Comparison of ENCODE assay signal across 1 cellular context in genomic region chr7:29989257-29989995, GRCh38.
TF ChIP-seq lines count a peak whose summit lies in the region.

Gene SCRN1, minus strand, starts transcription at chr7:29989801. Its CDS starts 20,734 bp downstream, at chr7:29969067.

TF ChIP-seq in HepG2, 621 proteins besides CTCF, POLR2A, EP300 and RAD21 (continued from another document and continues in another):
- TF ChIP-seq RERE (CRISPR knock-in tag; IDR thresholded peaks at IDR 0.05; ENCODE audit: low read depth) (no peak), GTF2F1 (IDR thresholded peaks at IDR 0.05; ENCODE audit: low read length) (no peak), MAFF (IDR thresholded peaks at IDR 0.05; ENCODE audit: low read depth, low read length) (no peak), DNMT1 (CRISPR knock-in tag; IDR thresholded peaks at IDR 0.05) (no peak), SOX13 (IDR thresholded peaks at IDR 0.05) (no peak), SOX13 (CRISPR knock-in tag; conservative IDR thresholded peaks at IDR 0.05 in 1 of 2, IDR thresholded peaks at IDR 0.05 in 1 of 2) (0 out of 4 replicates have a peak, but pooled peaks of 1 of the 2 experiments have one; percentile 21), ZSCAN29 (CRISPR knock-in tag; conservative IDR thresholded peaks at IDR 0.05) (no peak), ZNF230 (CRISPR knock-in tag; IDR thresholded peaks at IDR 0.05) (no peak), ATM (IDR thresholded peaks at IDR 0.05; ENCODE audit: borderline replicate concordance) (no peak), ARNT (IDR thresholded peaks at IDR 0.05) (no peak), ISL2 (CRISPR knock-in tag; IDR thresholded peaks at IDR 0.05) (0 out of 2 replicates have a peak, but pooled peaks have one; percentile 5), ATF3 (CRISPR knock-in tag; IDR thresholded peaks at IDR 0.05) (no peak), ZNF441 (CRISPR knock-in tag; IDR thresholded peaks at IDR 0.05; ENCODE audit: borderline replicate concordance) (no peak; the same call in 1 of the 2 replicates), ZFYVE20 (CRISPR knock-in tag; IDR thresholded peaks at IDR 0.05; ENCODE audit: borderline replicate concordance, low read depth) (no peak), SMYD3 (CRISPR knock-in tag; IDR thresholded peaks at IDR 0.05) (no peak), SP2 (CRISPR knock-in tag; IDR thresholded peaks at IDR 0.05) (no peak), ZNF746 (CRISPR knock-in tag; IDR thresholded peaks at IDR 0.05) (no peak; the same call in 1 of the 2 replicates), CAMTA2 (CRISPR knock-in tag; IDR thresholded peaks at IDR 0.05; ENCODE audit: borderline replicate concordance) (0 out of 2 replicates have a peak, but pooled peaks have one; percentile 55), NFAT5 (CRISPR knock-in tag; IDR thresholded peaks at IDR 0.05) (no peak), IKZF1 (IDR thresholded peaks at IDR 0.05) (no peak), CREBL2 (CRISPR knock-in tag; IDR thresholded peaks at IDR 0.05; ENCODE audit: borderline replicate concordance) (no peak), ZNF75D (CRISPR knock-in tag; IDR thresholded peaks at IDR 0.05; ENCODE audit: borderline replicate concordance) (no peak), ZNF619 (CRISPR knock-in tag; IDR thresholded peaks at IDR 0.05) (no peak), ETS1 (CRISPR knock-in tag; IDR thresholded peaks at IDR 0.05) (no peak), ZNF780A (CRISPR knock-in tag; IDR thresholded peaks at IDR 0.05) (no peak), PATZ1 (CRISPR knock-in tag; IDR thresholded peaks at IDR 0.05) (peak; percentile 80), ZBTB43 (CRISPR knock-in tag; conservative IDR thresholded peaks at IDR 0.05) (no peak), ELK4 (CRISPR knock-in tag; IDR thresholded peaks at IDR 0.05; ENCODE audit: borderline replicate concordance) (no peak), MYC (CRISPR knock-in tag; IDR thresholded peaks at IDR 0.05; ENCODE audit: borderline replicate concordance) (peak; percentile 47; the same call in 1 of the 2 replicates), ZBTB4 (CRISPR knock-in tag; IDR thresholded peaks at IDR 0.05; ENCODE audit: borderline replicate concordance) (no peak), CERS6 (CRISPR knock-in tag; IDR thresholded peaks at IDR 0.05) (no peak), HIVEP1 (CRISPR knock-in tag; IDR thresholded peaks at IDR 0.05) (no peak), KDM2A (CRISPR knock-in tag; IDR thresholded peaks at IDR 0.05; ENCODE audit: borderline replicate concordance, low read depth) (peak; percentile 74), IRF9 (CRISPR knock-in tag; IDR thresholded peaks at IDR 0.05; ENCODE audit: borderline replicate concordance) (no peak), HOXA5 (CRISPR knock-in tag; IDR thresholded peaks at IDR 0.05) (no peak)
